In genomic region chr18:76997951-76998808, GRCh38 we compare ENCODE assay signal across 25 cellular contexts.
DNase-seq lines count a peak whose midpoint lies in the region; ATAC-seq and TF ChIP-seq lines count a peak whose summit lies in the region.
"Had no signal": no experiment of that assay in that cellular context is flagged by ENCODE, and none has a peak within 500 bp of the region (broad histone marks: within the 10 kb centered on the region; RNA-seq: fewer than 3 reads in every experiment).

No MANE protein-coding gene starts in this region.

- no peak for ATAC-seq in CD4-positive, CD25-positive, alpha-beta regulatory T cell (ENCODE audit: low read depth in 2 of 2)
- no peak for ATAC-seq in left cardiac atrium
- no peak for ATAC-seq in GM19467 (IDR thresholded peaks at IDR 0.05; ENCODE audit: unreplicated experiment)
- ATAC-seq: Panc1, Right ventricle myocardium inferior had no signal

- no peaks in the 10 kb centered on the region for H3K36me3 ChIP-seq in CD4-positive, CD25-positive, alpha-beta regulatory T cell (ENCODE audit: control insufficient read depth, insufficient read depth, low read length)
- no peaks in the 10 kb centered on the region for H3K36me3 ChIP-seq in Peyer's patch
- H3K36me3 ChIP-seq: SJSA1 had no signal

- H3K4me3 ChIP-seq in CD4-positive, CD25-positive, alpha-beta regulatory T cell (ENCODE audit: low read depth, low read length): no peak overlapping the region
- H3K4me3 ChIP-seq in Peyer's patch: no peak overlapping the region
- H3K4me3 ChIP-seq: SJSA1 had no signal

- H3K9me3 ChIP-seq in CD4-positive, CD25-positive, alpha-beta regulatory T cell (ENCODE audit: control insufficient read depth in 2 of 2, low read length in 2 of 2): no peaks in the 10 kb centered on the region
- no peaks in the 10 kb centered on the region for H3K9me3 ChIP-seq in Peyer's patch
- H3K9me3 ChIP-seq: SJSA1 had no signal

- DNase-seq in CD4-positive, CD25-positive, alpha-beta regulatory T cell: no peak
- DNase-seq in Peyer's patch (peak in 2 of 3 donors; percentile 28 to 41), immature natural killer cell (no peak), neural crest cell (ENCODE audit: low read depth, low spot score) (no peak), OCI-M1 (lab: John Stamatoyannopoulos, UW) (no peak), RPMI8226 (no peak), left cardiac atrium (no peak)
- DNase-seq: AML-193; C1 segment of cervical spinal cord; Calu3; CD8-positive, alpha-beta memory T cell; DMS153; GF-D8; HCEC 1CT; KG1; NCI-H1092; NCI-H1436 treated with DMSO at 0.1 percent for 48 hours; NCI-H2029 treated with DMSO at 0.1 percent for 48 hours; NCI-H226; NCI-H510A treated with DMSO at 0.1 percent for 48 hours; NCI-H748 treated with DMSO at 0.1 percent for 48 hours had no signal

- H3K27ac ChIP-seq in CD4-positive, CD25-positive, alpha-beta regulatory T cell (ENCODE audit: insufficient read depth, low read length, poor library complexity, severe bottlenecking): no peak overlapping the region
- no peak overlapping the region for H3K27ac ChIP-seq in Peyer's patch
- H3K27ac ChIP-seq: SJSA1 had no signal

- peak overlapping the region in 2 of 3 donors; percentile 48 to 74 for H3K27ac Mint-ChIP-seq in CD4-positive, CD25-positive, alpha-beta regulatory T cell
- H3K27ac Mint-ChIP-seq in immature natural killer cell (peak overlapping the region in 4 of 6 donors; percentile 35 to 73 (median 50)), neural crest cell (ENCODE audit: unreplicated experiment) (no peak overlapping the region)

- no peak for TF ChIP-seq POLR2A in Peyer's patch (IDR thresholded peaks at IDR 0.05)

- no peaks in the 10 kb centered on the region for H3K36me3 Mint-ChIP-seq in CD4-positive, CD25-positive, alpha-beta regulatory T cell
- H3K36me3 Mint-ChIP-seq in immature natural killer cell (no peaks in the 10 kb centered on the region), neural crest cell (ENCODE audit: low read depth) (no peaks in the 10 kb centered on the region)
- H3K36me3 Mint-ChIP-seq: CD8-positive, alpha-beta memory T cell had no signal

- H3K4me1 Mint-ChIP-seq in CD4-positive, CD25-positive, alpha-beta regulatory T cell: peaks cover 10 to 14% (median 12%) of the 10 kb centered on the region in 4 donors
- H3K4me1 Mint-ChIP-seq in immature natural killer cell: peaks cover 23 to 31% of the 10 kb centered on the region in 2 donors
- H3K4me1 Mint-ChIP-seq in neural crest cell: peaks cover 26% of the 10 kb centered on the region

- no peak for TF ChIP-seq CTCF in Peyer's patch (IDR thresholded peaks at IDR 0.05)
- TF ChIP-seq CTCF in neural crest cell (conservative IDR thresholded peaks at IDR 0.05): no peak

- no peaks in the 10 kb centered on the region for H3K9me3 Mint-ChIP-seq in CD4-positive, CD25-positive, alpha-beta regulatory T cell
- H3K9me3 Mint-ChIP-seq in immature natural killer cell (no peaks in the 10 kb centered on the region), neural crest cell (no peaks in the 10 kb centered on the region)
- H3K9me3 Mint-ChIP-seq: CD8-positive, alpha-beta memory T cell had no signal

- H3K4me1 ChIP-seq in CD4-positive, CD25-positive, alpha-beta regulatory T cell (ENCODE audit: control insufficient read depth, insufficient read depth, low read length, poor library complexity, severe bottlenecking): no peaks in the 10 kb centered on the region
- H3K4me1 ChIP-seq in Peyer's patch: no peaks in the 10 kb centered on the region

- intact Hi-C loops in left cardiac atrium (cut with DNase I): no loop called here

- H3K27me3 ChIP-seq in CD4-positive, CD25-positive, alpha-beta regulatory T cell (ENCODE audit: control insufficient read depth, insufficient read depth, low read length): no peaks in the 10 kb centered on the region
- no peaks in the 10 kb centered on the region for H3K27me3 ChIP-seq in Peyer's patch

- H3K4me3 Mint-ChIP-seq in CD4-positive, CD25-positive, alpha-beta regulatory T cell: peak overlapping the region in 2 of 4 donors; percentile 29 to 59
- H3K4me3 Mint-ChIP-seq in immature natural killer cell (no peak overlapping the region), neural crest cell (peak overlapping the region; percentile 21)

- H3K27me3 Mint-ChIP-seq in CD4-positive, CD25-positive, alpha-beta regulatory T cell: peaks cover 10% of the 10 kb centered on the region
- H3K27me3 Mint-ChIP-seq in immature natural killer cell (ENCODE audit: low read depth in 3 of 3): peaks cover 0 to 25% (median 0%) of the 10 kb centered on the region in 3 donors
- no peaks in the 10 kb centered on the region for H3K27me3 Mint-ChIP-seq in neural crest cell (ENCODE audit: low read depth)

Comparison
In these comparisons a context has a peak if more than half of its experiments do, and no peak if none do; other contexts are left out.
1. DNase-seq: peak in Peyer's patch (2 of 3); none in CD4-positive, CD25-positive, alpha-beta regulatory T cell (0 of 3), immature natural killer cell (0 of 3), neural crest cell (single experiment), OCI-M1 (single experiment), RPMI8226 (single experiment) and left cardiac atrium (single experiment).